ENCODE assay signal across 1 cellular context in genomic region chr20:8330316-8330784, GRCh38.
A peak's percentile ranks its signal among the peaks of the same experiment; 100 is the strongest.
TF ChIP-seq lines count a peak whose summit lies in the region.

No MANE protein-coding gene starts in this region.

TF ChIP-seq in HepG2, 621 proteins besides CTCF, POLR2A, EP300 and RAD21 (continued from another document):
- peak; percentile 68; the same call in 1 of the 2 replicates for TF ChIP-seq ZFP36L1 (CRISPR knock-in tag; IDR thresholded peaks at IDR 0.05)
- 0 out of 2 replicates have a peak, but pooled peaks have one; percentile 18 for TF ChIP-seq GATAD2A (CRISPR knock-in tag; IDR thresholded peaks at IDR 0.05)
- TF ChIP-seq ZNF792 (CRISPR knock-in tag; IDR thresholded peaks at IDR 0.05), result peak; percentile 96
- TF ChIP-seq TBL1XR1 (IDR thresholded peaks at IDR 0.05; ENCODE audit: borderline replicate concordance, low read length, partially characterized antibody), result no peak
- no peak for TF ChIP-seq NONO (IDR thresholded peaks at IDR 0.05)
- TF ChIP-seq NONO (CRISPR knock-in tag; conservative IDR thresholded peaks at IDR 0.05), result 0 out of 2 replicates have a peak, but pooled peaks have one; percentile 9
- peak; percentile 24; the same call in 1 of the 2 replicates for TF ChIP-seq MAFF (IDR thresholded peaks at IDR 0.05; ENCODE audit: low read depth, low read length)
- 0 out of 2 replicates have a peak, but pooled peaks have one; percentile 14 for TF ChIP-seq RORA (CRISPR knock-in tag; IDR thresholded peaks at IDR 0.05)
- no peak for TF ChIP-seq ZNF619 (CRISPR knock-in tag; IDR thresholded peaks at IDR 0.05)
- TF ChIP-seq GABPB1 (CRISPR knock-in tag; IDR thresholded peaks at IDR 0.05), result no peak
- 0 out of 2 replicates have a peak, but pooled peaks have one; percentile 46 for TF ChIP-seq ZNF670 (CRISPR knock-in tag; IDR thresholded peaks at IDR 0.05; ENCODE audit: borderline replicate concordance)
- no peak for TF ChIP-seq TAF15 (IDR thresholded peaks at IDR 0.05; ENCODE audit: low read depth, low read length, poor library complexity, severe bottlenecking)
- no peak for TF ChIP-seq MYNN (CRISPR knock-in tag; IDR thresholded peaks at IDR 0.05; ENCODE audit: low read depth)
- peak; percentile 15; the same call in 1 of the 2 replicates for TF ChIP-seq TARDBP (CRISPR knock-in tag; IDR thresholded peaks at IDR 0.05)
- no peak for TF ChIP-seq MEIS1 (CRISPR knock-in tag; IDR thresholded peaks at IDR 0.05; ENCODE audit: borderline replicate concordance)
- TF ChIP-seq ZNF839 (CRISPR knock-in tag; IDR thresholded peaks at IDR 0.05; ENCODE audit: borderline replicate concordance), result no peak
- no peak for TF ChIP-seq SOX6 (IDR thresholded peaks at IDR 0.05)
- no peak for TF ChIP-seq SOX6 (CRISPR knock-in tag; IDR thresholded peaks at IDR 0.05)
- TF ChIP-seq REPIN1 (CRISPR knock-in tag; IDR thresholded peaks at IDR 0.05; ENCODE audit: borderline replicate concordance, low read depth), result 0 out of 2 replicates have a peak, but pooled peaks have one; percentile 26
- TF ChIP-seq AKNA (CRISPR knock-in tag; IDR thresholded peaks at IDR 0.05; ENCODE audit: borderline replicate concordance), result no peak
- TF ChIP-seq PAWR (CRISPR knock-in tag; IDR thresholded peaks at IDR 0.05; ENCODE audit: borderline replicate concordance), result no peak
- 0 out of 2 replicates have a peak, but pooled peaks have one; percentile 2 for TF ChIP-seq PITX1 (CRISPR knock-in tag; IDR thresholded peaks at IDR 0.05)
- TF ChIP-seq, protein P1, sequence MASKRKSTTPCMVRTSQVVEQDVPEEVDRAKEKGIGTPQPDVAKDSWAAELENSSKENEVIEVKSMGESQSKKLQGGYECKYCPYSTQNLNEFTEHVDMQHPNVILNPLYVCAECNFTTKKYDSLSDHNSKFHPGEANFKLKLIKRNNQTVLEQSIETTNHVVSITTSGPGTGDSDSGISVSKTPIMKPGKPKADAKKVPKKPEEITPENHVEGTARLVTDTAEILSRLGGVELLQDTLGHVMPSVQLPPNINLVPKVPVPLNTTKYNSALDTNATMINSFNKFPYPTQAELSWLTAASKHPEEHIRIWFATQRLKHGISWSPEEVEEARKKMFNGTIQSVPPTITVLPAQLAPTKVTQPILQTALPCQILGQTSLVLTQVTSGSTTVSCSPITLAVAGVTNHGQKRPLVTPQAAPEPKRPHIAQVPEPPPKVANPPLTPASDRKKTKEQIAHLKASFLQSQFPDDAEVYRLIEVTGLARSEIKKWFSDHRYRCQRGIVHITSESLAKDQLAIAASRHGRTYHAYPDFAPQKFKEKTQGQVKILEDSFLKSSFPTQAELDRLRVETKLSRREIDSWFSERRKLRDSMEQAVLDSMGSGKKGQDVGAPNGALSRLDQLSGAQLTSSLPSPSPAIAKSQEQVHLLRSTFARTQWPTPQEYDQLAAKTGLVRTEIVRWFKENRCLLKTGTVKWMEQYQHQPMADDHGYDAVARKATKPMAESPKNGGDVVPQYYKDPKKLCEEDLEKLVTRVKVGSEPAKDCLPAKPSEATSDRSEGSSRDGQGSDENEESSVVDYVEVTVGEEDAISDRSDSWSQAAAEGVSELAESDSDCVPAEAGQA (IDR thresholded peaks at IDR 0.05; ENCODE audit: low read depth), result no peak
- TF ChIP-seq, protein P1 (CRISPR knock-in tag; IDR thresholded peaks at IDR 0.05; ENCODE audit: borderline replicate concordance), result no peak
- 0 out of 2 replicates have a peak, but pooled peaks have one; percentile 30 for TF ChIP-seq TERF1 (CRISPR knock-in tag; IDR thresholded peaks at IDR 0.05)
- no peak for TF ChIP-seq KDM6A (CRISPR knock-in tag; IDR thresholded peaks at IDR 0.05; ENCODE audit: low read depth)
- TF ChIP-seq NR2F2 (IDR thresholded peaks at IDR 0.05; ENCODE audit: borderline replicate concordance, low read depth), result no peak
- TF ChIP-seq, protein P2, sequence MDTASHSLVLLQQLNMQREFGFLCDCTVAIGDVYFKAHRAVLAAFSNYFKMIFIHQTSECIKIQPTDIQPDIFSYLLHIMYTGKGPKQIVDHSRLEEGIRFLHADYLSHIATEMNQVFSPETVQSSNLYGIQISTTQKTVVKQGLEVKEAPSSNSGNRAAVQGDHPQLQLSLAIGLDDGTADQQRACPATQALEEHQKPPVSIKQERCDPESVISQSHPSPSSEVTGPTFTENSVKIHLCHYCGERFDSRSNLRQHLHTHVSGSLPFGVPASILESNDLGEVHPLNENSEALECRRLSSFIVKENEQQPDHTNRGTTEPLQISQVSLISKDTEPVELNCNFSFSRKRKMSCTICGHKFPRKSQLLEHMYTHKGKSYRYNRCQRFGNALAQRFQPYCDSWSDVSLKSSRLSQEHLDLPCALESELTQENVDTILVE (CRISPR knock-in tag; IDR thresholded peaks at IDR 0.05), result 0 out of 2 replicates have a peak, but pooled peaks have one; percentile 18
- no peak for TF ChIP-seq ZNF841 (CRISPR knock-in tag; IDR thresholded peaks at IDR 0.05; ENCODE audit: borderline replicate concordance)
- no peak for TF ChIP-seq SMAD3 (CRISPR knock-in tag; IDR thresholded peaks at IDR 0.05)
- no peak for TF ChIP-seq ZNF572 (CRISPR knock-in tag; IDR thresholded peaks at IDR 0.05)
- peak; percentile 26 to 52; a peak in 3 of 4 replicates for TF ChIP-seq MAFK (conservative IDR thresholded peaks at IDR 0.05 in 1 of 2, IDR thresholded peaks at IDR 0.05 in 1 of 2; ENCODE audit: low read length in 2 of 2)
- TF ChIP-seq, protein P3, sequence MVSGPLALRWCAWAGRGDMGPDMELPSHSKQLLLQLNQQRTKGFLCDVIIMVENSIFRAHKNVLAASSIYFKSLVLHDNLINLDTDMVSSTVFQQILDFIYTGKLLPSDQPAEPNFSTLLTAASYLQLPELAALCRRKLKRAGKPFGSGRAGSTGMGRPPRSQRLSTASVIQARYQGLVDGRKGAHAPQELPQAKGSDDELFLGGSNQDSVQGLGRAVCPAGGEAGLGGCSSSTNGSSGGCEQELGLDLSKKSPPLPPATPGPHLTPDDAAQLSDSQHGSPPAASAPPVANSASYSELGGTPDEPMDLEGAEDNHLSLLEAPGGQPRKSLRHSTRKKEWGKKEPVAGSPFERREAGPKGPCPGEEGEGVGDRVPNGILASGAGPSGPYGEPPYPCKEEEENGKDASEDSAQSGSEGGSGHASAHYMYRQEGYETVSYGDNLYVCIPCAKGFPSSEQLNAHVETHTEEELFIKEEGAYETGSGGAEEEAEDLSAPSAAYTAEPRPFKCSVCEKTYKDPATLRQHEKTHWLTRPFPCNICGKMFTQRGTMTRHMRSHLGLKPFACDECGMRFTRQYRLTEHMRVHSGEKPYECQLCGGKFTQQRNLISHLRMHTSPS (CRISPR knock-in tag; IDR thresholded peaks at IDR 0.05; ENCODE audit: low read depth), result 0 out of 2 replicates have a peak, but pooled peaks have one; percentile 40
- TF ChIP-seq NCOA1 (CRISPR knock-in tag; IDR thresholded peaks at IDR 0.05), result 0 out of 2 replicates have a peak, but pooled peaks have one; percentile 19
- TF ChIP-seq FOXO4 (CRISPR knock-in tag; conservative IDR thresholded peaks at IDR 0.05), result 0 out of 2 replicates have a peak, but pooled peaks have one; percentile 87
- TF ChIP-seq FIP1L1 (IDR thresholded peaks at IDR 0.05; ENCODE audit: borderline replicate concordance, insufficient read depth, low read depth, low read length), result no peak
- TF ChIP-seq BRD4 (CRISPR knock-in tag; IDR thresholded peaks at IDR 0.05), result no peak
- peak; percentile 37; the same call in 1 of the 2 replicates for TF ChIP-seq SNAPC5 (CRISPR knock-in tag; IDR thresholded peaks at IDR 0.05; ENCODE audit: borderline replicate concordance)
- peak; percentile 60; the same call in 1 of the 2 replicates for TF ChIP-seq ZBTB33 (CRISPR knock-in tag; IDR thresholded peaks at IDR 0.05)
- TF ChIP-seq ZNF234 (CRISPR knock-in tag; conservative IDR thresholded peaks at IDR 0.05), result no peak
- TF ChIP-seq ATF4 (CRISPR knock-in tag; IDR thresholded peaks at IDR 0.05), result peak in 1 of 2 experiments; percentile 87; a peak in 1 of 4 replicates
- 0 out of 2 replicates have a peak, but pooled peaks have one; percentile 34 for TF ChIP-seq ZNF644 (CRISPR knock-in tag; IDR thresholded peaks at IDR 0.05; ENCODE audit: low read depth)
